In the genomic region with DNA sequence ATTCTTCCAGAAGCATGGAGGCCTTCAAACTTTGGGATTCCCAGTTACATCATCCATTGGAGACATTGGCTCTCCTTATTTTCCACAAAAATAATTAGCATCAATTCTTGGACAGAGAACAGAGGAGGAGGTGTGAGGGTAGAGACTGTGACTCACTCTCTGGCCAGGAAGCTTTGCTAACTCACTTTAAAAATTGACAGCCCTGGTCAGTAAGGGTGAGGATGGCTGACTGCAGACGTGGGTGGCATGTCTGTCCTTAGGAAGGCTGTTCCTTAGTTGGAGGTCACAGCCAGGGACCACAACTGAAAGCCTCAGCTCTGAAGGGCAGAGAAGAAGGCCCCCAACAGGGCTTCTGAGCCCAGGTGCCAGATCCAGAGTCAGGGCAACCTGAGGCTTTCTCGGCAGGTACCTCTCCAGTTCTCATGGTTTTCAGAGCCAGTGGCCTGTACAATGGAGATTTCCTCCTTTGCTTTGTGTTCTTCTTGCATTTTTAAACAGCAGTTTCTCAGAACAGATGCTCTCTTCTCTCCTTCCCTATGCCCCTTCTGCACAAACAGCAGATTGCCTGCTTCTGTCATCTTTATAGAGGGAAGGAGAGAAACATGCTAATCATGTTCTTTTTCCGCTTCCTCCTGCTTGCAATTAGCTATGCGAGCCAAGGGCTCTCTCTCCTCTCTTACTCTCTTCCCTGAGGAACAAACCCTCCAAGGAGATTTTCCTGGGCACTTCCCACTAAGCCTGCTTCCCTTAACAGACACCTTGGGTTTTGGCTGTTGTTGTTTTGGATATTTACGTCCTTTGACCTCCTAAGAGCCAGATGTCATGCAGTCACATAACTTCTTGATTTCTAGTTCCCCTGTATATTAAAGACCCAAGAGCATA, we compare ENCODE assay signal across 11 cellular contexts.
DNase-seq lines count a peak whose midpoint lies in the region; ATAC-seq and TF ChIP-seq lines count a peak whose summit lies in the region.
"Had no signal": no experiment of that assay in that cellular context is flagged by ENCODE, and none has a peak within 500 bp of the region (broad histone marks: within the 10 kb centered on the region; RNA-seq: fewer than 3 reads in every experiment).

No MANE protein-coding gene starts in this region.

- 81 to 88% methylated on average over 5 of the region's 5 CpGs for WGBS in body of pancreas, 2 donors

- H3K4me3 ChIP-seq in epithelial cell of esophagus (ENCODE audit: low read length), result no peak overlapping the region
- H3K4me3 ChIP-seq in body of pancreas, result no peak overlapping the region
- H3K4me3 ChIP-seq: cardiac muscle cell had no signal

- no peaks in the 10 kb centered on the region for H3K27me3 ChIP-seq in body of pancreas
- H3K27me3 ChIP-seq: cardiac muscle cell had no signal

- peaks cover 15% of the 10 kb centered on the region for H3K4me1 ChIP-seq in body of pancreas

- no peaks in the 10 kb centered on the region for H3K9me3 ChIP-seq in body of pancreas

- TF ChIP-seq CTCF in epithelial cell of esophagus (IDR thresholded peaks at IDR 0.05; ENCODE audit: insufficient read depth, low read depth, low read length, missing control alignments) (no peak), omental fat pad (IDR thresholded peaks at IDR 0.05) (no peak), body of pancreas (IDR thresholded peaks at IDR 0.05) (no peak)

- H3K27ac ChIP-seq in body of pancreas, result peak overlapping the region in 1 of 4 donors; percentile 44

- intact Hi-C loops in body of pancreas (cut with DNase I), result no loop called here

- ATAC-seq in omental fat pad (ENCODE audit: low FRiP score) (peak; percentile 29), body of pancreas (no peak), HG03039 (IDR thresholded peaks at IDR 0.05; ENCODE audit: unreplicated experiment) (no peak)

- DNase-seq in DMS 273 treated with DMSO at 0.1 percent for 48 hours (lab: John Stamatoyannopoulos, UW) (peak; percentile 55), RKO (ENCODE audit: low spot score) (peak; percentile 43), epithelial cell of esophagus (ENCODE audit: low read depth) (peak; percentile 66), omental fat pad (ENCODE audit: low spot score) (no peak), body of pancreas (no peak), cerebellar cortex (ENCODE audit: low spot score) (no peak)
- no peak for DNase-seq in activated naive CD4-positive, alpha-beta T cell treated with anti-CD3 and anti-CD28 coated beads, Interleukin-2, amount 50 U/mL, for 16 hours
- DNase-seq: Karpas-422, NCI-H524 treated with DMSO at 0.1 percent for 48 hours had no signal

- no peak for TF ChIP-seq POLR2A in body of pancreas (IDR thresholded peaks at IDR 0.05)

- H3K36me3 ChIP-seq in body of pancreas (replicated peaks in 1 of 2; ENCODE audit: insufficient read depth in 1 of 2, low read depth in 2 of 2), result no peaks in the 10 kb centered on the region
- H3K36me3 ChIP-seq: cardiac muscle cell had no signal

Comparison
In these comparisons a context has a peak if more than half of its experiments do, and no peak if none do; other contexts are left out.
1. DNase-seq: peak in DMS 273 treated with DMSO at 0.1 percent for 48 hours (single experiment), RKO (single experiment) and epithelial cell of esophagus (single experiment); none in omental fat pad (single experiment), body of pancreas (0 of 4), activated naive CD4-positive, alpha-beta T cell treated with anti-CD3 and anti-CD28 coated beads, Interleukin-2, amount 50 U/mL, for 16 hours (single experiment) and cerebellar cortex (single experiment).